In the genomic region with DNA sequence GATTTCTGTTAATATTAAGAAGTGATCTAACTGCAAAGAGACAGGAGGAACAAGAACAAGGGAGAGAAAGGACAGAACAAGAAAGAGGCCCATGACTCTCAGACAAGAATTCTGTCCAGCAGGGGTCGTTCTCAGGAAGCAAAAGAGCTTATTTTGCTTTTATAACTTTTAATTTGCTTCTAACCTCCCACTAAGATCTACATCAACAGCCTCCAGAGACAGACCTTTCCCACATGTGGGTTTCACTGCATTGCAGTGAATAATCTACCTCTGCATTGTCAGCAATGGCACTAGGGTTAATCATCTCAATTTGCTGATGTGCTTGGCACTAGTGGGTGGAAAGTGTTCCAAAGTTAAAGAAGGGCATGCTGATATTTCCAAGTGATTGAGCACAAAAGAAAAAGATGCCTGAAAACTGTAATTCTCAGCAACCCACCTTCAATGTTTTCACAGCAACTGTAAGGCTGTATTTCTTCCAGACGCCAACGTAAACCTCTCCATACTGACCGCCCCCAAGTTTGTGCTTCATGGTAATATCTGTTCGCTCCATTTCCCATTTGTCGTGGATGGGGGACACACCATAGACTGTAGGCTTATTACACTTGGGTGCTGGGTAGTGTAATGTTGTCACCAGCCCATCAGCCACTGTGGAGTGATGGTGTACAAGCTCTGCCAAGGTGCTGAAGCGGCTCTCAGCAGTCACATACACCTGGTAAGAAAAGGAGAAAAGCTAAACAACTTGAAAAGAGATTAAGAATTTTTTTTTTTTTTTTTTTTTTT, we compare ENCODE assay signal across 9 cellular contexts. TPM values are rescaled to one million over a fixed set of nuclear protein-coding genes. Genes with fewer than 3 reads are reported as not detected.
A peak's percentile ranks its signal among the peaks of the same experiment; 100 is the strongest.
DNase-seq lines count a peak whose midpoint lies in the region; ATAC-seq, FAIRE-seq and TF ChIP-seq lines count a peak whose summit lies in the region.
"Had no signal": no experiment of that assay in that cellular context is flagged by ENCODE, and none has a peak within 500 bp of the region (broad histone marks: within the 10 kb centered on the region; RNA-seq: fewer than 3 reads in every experiment).

No MANE protein-coding gene starts in this region.

- H3K27ac Mint-ChIP-seq in activated CD4-positive, alpha-beta T cell treated with anti-CD3 and anti-CD28 coated beads for 36 hours, result no peak overlapping the region
- H3K27ac Mint-ChIP-seq: activated naive CD4-positive, alpha-beta T cell treated with anti-CD3 and anti-CD28 coated beads, Interleukin-2, amount 50 U/mL, for 24 hours had no signal

- no peaks in the 10 kb centered on the region for H3K9me1 ChIP-seq in keratinocyte (ENCODE audit: control insufficient read depth, extremely low read depth, insufficient read depth, low read length)

- H3K27ac ChIP-seq in keratinocyte (ENCODE audit: control insufficient read depth, insufficient read depth, low read length), result no peak overlapping the region

- in situ Hi-C loops in astrocyte of the cerebellum (cut with HindIII; ENCODE audit: low sequenced_read_pairs), result no loop called here

- no peak overlapping the region for H3K4me2 ChIP-seq in keratinocyte (ENCODE audit: control insufficient read depth, extremely low read depth, insufficient read depth, low read depth, low read length)

- H3K36me3 Mint-ChIP-seq in activated CD4-positive, alpha-beta T cell treated with anti-CD3 and anti-CD28 coated beads for 36 hours (ENCODE audit: low read depth), result peaks cover 18% of the 10 kb centered on the region

- DNase-seq in activated CD4-positive, alpha-beta T cell treated with anti-CD3 and anti-CD28 coated beads for 36 hours, result peak; percentile 64
- DNase-seq in activated CD4-positive, alpha-beta T cell treated with anti-CD3 and anti-CD28 coated beads for 1 hour, result no peak
- DNase-seq in NCI-H82 treated with DMSO at 0.1 percent for 48 hours (lab: John Stamatoyannopoulos, UW; ENCODE audit: unreplicated experiment) (peak; percentile 71), astrocyte of the cerebellum (ENCODE audit: low read depth) (peak; percentile 55), keratinocyte (ENCODE audit: low read depth, low spot score) (no peak), NCI-H2171 (lab: John Stamatoyannopoulos, UW) (no peak)
- peak; percentile 29 to 33 for DNase-seq in stimulated activated CD4-positive, alpha-beta T cell treated with anti-CD3 and anti-CD28 coated beads, Interleukin-4, amount 100 ng/mL, for 48 hours (ENCODE audit: low read depth in 2 of 2)

- intact Hi-C loops in activated CD4-positive, alpha-beta T cell treated with anti-CD3 and anti-CD28 coated beads for 36 hours (cut with DNase I, micrococcal nuclease), result loop anchor here (1.0 to 2.0 kb wide), 5 partner anchors 39 to 248 kb away; partner anchors contain the start of gene TOR3A (in 1 of the 2)

- H3K4me3 ChIP-seq in astrocyte of the cerebellum (ENCODE audit: low read depth, low read length), result no peak overlapping the region
- no peak overlapping the region for H3K4me3 ChIP-seq in keratinocyte (ENCODE audit: control insufficient read depth in 2 of 3, extremely low read depth in 1 of 3, insufficient read depth in 2 of 3, low read depth in 1 of 3, low read length in 3 of 3)

- H3K79me2 ChIP-seq in keratinocyte (ENCODE audit: control insufficient read depth, insufficient read depth, low read length), result peaks cover 47% of the 10 kb centered on the region

- H3K4me3 Mint-ChIP-seq in activated CD4-positive, alpha-beta T cell treated with anti-CD3 and anti-CD28 coated beads for 36 hours, result no peak overlapping the region
- H3K4me3 Mint-ChIP-seq: activated naive CD4-positive, alpha-beta T cell treated with anti-CD3 and anti-CD28 coated beads, Interleukin-2, amount 50 U/mL, for 24 hours had no signal

- no peak for FAIRE-seq in keratinocyte (lab: Jason Lieb, UNC)

- ATAC-seq in activated CD4-positive, alpha-beta T cell treated with anti-CD3 and anti-CD28 coated beads for 36 hours, result peak; percentile 69
- ATAC-seq in HG03442 (IDR thresholded peaks at IDR 0.05; ENCODE audit: unreplicated experiment), result no peak

- CTCF ChIA-PET in activated CD4-positive, alpha-beta T cell treated with anti-CD3 and anti-CD28 coated beads for 36 hours (lab: Charles Lee), result interaction anchor here (0.6 to 2.9 kb wide), 19 partner anchors 10 to 254 kb away, joined by 3 to 32 read pairs (median 4); partner anchors contain the start of genes SOAT1 and TOR3A

- H3K9me3 Mint-ChIP-seq in activated CD4-positive, alpha-beta T cell treated with anti-CD3 and anti-CD28 coated beads for 36 hours (ENCODE audit: low read depth), result no peaks in the 10 kb centered on the region
- H3K9me3 Mint-ChIP-seq: activated naive CD4-positive, alpha-beta T cell treated with anti-CD3 and anti-CD28 coated beads, Interleukin-2, amount 50 U/mL, for 24 hours had no signal

- no peak overlapping the region for H3K9ac ChIP-seq in keratinocyte (ENCODE audit: control insufficient read depth, extremely low read depth, insufficient read depth, low read length)

- TF ChIP-seq CTCF in astrocyte of the cerebellum (IDR thresholded peaks at IDR 0.05; ENCODE audit: low read depth, low read length, missing control alignments) (peak; percentile 62), keratinocyte (optimal IDR thresholded peaks at IDR 0.05 in 1 of 3, IDR thresholded peaks at IDR 0.05 in 1 of 3, conservative IDR thresholded peaks at IDR 0.05 in 1 of 3; ENCODE audit: extremely low read depth in 1 of 3, insufficient read depth in 2 of 3, low read length in 3 of 3) (peak; percentile 26 to 31 (median 30))

- no peaks in the 10 kb centered on the region for H3K27me3 Mint-ChIP-seq in activated CD4-positive, alpha-beta T cell treated with anti-CD3 and anti-CD28 coated beads for 36 hours
- H3K27me3 Mint-ChIP-seq: activated naive CD4-positive, alpha-beta T cell treated with anti-CD3 and anti-CD28 coated beads, Interleukin-2, amount 50 U/mL, for 24 hours had no signal

- dilution Hi-C loops in keratinocyte (cut with MboI; ENCODE audit: extremely low pct_ligation_motif_present, low sequenced_read_pairs), result no loop called here

- H2AFZ ChIP-seq in keratinocyte (ENCODE audit: control insufficient read depth, low read length), result no peak overlapping the region

- no peaks in the 10 kb centered on the region for H3K9me3 ChIP-seq in keratinocyte (ENCODE audit: control insufficient read depth, low read depth, low read length)

- peaks cover 3% of the 10 kb centered on the region for H4K20me1 ChIP-seq in keratinocyte (ENCODE audit: control insufficient read depth, extremely low read depth, insufficient read depth, low read length)

- peaks cover 30 to 37% of the 10 kb centered on the region in 2 experiments for H3K36me3 ChIP-seq in keratinocyte (ENCODE audit: control insufficient read depth in 2 of 2, extremely low read depth in 1 of 2, insufficient read depth in 2 of 2, low read length in 2 of 2)

- peaks cover 19% of the 10 kb centered on the region for H3K4me1 ChIP-seq in keratinocyte (ENCODE audit: control insufficient read depth, extremely low read depth, insufficient read depth, low read length)

- peaks cover 6% of the 10 kb centered on the region for H3K4me1 Mint-ChIP-seq in activated CD4-positive, alpha-beta T cell treated with anti-CD3 and anti-CD28 coated beads for 36 hours

- POLR2A ChIA-PET in activated CD4-positive, alpha-beta T cell treated with anti-CD3 and anti-CD28 coated beads for 36 hours (lab: Charles Lee), result no interaction called here

- no peaks in the 10 kb centered on the region for H3K27me3 ChIP-seq in keratinocyte (ENCODE audit: control insufficient read depth, extremely low read depth, insufficient read depth, low read length)

RNA-seq across cellular contexts. Expression of gene TOR3A, which starts 39.5 kb away (rescaled TPM):
- 10 to 100 TPM; 29.4 TPM for total RNA-seq in activated CD4-positive, alpha-beta T cell treated with anti-CD3 and anti-CD28 coated beads for 36 hours
- polyA plus RNA-seq in keratinocyte, result 16.8 to 21.3 TPM (median 20.4 TPM) in 3 replicates
- polyA plus RNA-seq in keratinocyte (2011; ENCODE audit: low read depth), result 4.0 TPM
- polyA plus RNA-seq in keratinocyte (2011; cell fraction: cytosol; rRNA removed), result 9.4 and 10.7 TPM in 2 replicates
- polyA plus RNA-seq in keratinocyte (2011; cell fraction: nucleus; rRNA removed), result 19.3 and 22.2 TPM in 2 replicates
- 16.5 and 17.3 TPM in 2 replicates for polyA plus RNA-seq in keratinocyte (2012; ENCODE audit: low replicate concordance)
- polyA minus RNA-seq in keratinocyte, result 30.3 to 44.8 TPM (median 30.8 TPM) in 3 replicates
- 27.2 TPM for polyA minus RNA-seq in keratinocyte (2011; cell fraction: cytosol; rRNA and poly(A)+ RNA removed)
- 20.8 and 23.0 TPM in 2 replicates for polyA minus RNA-seq in keratinocyte (2011; cell fraction: nucleus; rRNA and poly(A)+ RNA removed)

Comparison
In these comparisons a context has a peak if more than half of its experiments do, and no peak if none do; other contexts are left out.
1. DNase-seq: peak in activated CD4-positive, alpha-beta T cell treated with anti-CD3 and anti-CD28 coated beads for 36 hours (single experiment), NCI-H82 treated with DMSO at 0.1 percent for 48 hours (single experiment), astrocyte of the cerebellum (single experiment) and stimulated activated CD4-positive, alpha-beta T cell treated with anti-CD3 and anti-CD28 coated beads, Interleukin-4, amount 100 ng/mL, for 48 hours (2 of 2); none in activated CD4-positive, alpha-beta T cell treated with anti-CD3 and anti-CD28 coated beads for 1 hour (single experiment), keratinocyte (single experiment) and NCI-H2171 (single experiment).